In the genomic region with DNA sequence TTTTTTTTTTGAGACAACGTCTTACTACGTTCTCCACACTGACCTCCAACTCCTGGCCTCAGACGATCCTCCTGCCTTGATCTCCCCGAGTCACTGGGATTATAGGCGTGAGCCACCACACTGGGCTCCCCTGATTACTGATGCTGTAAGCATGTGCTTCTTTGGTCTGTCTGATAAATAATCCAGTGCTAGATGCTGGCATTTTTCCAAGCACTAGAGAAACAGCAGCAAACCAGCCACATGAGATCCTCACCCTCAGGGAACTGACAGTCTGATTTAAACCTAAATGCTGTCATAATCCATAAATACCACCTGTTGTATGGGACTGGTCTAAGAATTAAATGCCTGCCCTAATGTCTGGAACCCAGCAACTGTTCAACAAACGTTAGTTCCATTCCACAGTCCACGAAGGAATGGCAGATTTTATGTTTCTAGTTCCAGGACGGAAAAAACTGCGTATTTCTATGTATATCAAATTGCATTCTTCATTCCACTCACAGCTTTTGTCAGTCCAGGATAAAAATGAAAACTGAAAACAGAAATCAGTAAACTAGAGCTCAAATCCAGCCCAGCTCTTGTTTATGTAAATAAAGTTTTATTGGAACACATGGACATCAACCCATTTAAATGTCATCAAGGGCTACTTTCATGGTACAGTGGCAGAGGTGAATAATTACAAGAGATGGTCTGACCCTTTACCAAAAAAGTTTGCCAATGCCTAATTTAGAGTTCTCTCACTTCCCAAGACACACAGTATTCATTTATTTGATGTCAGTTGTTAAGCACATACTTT, we compare ENCODE assay signal across 1 cellular context.
TF ChIP-seq lines count a peak whose summit lies in the region.

No MANE protein-coding gene starts in this region.

TF ChIP-seq in K562, 482 proteins besides CTCF, POLR2A, EP300 and RAD21 (continued from another document):
- TF ChIP-seq TAL1 (IDR thresholded peaks at IDR 0.05) (peak; percentile 5; the same call in 1 of the 2 replicates), CBFA2T3 (IDR thresholded peaks at IDR 0.05) (peak; percentile 54), ARID1B (IDR thresholded peaks at IDR 0.05) (0 out of 2 replicates have a peak, but pooled peaks have one; percentile 13), NFIC (IDR thresholded peaks at IDR 0.05) (peak; percentile 67), ZNF436 (CRISPR knock-in tag; IDR thresholded peaks at IDR 0.05) (no peak), RUNX1 (IDR thresholded peaks at IDR 0.05; ENCODE audit: low read depth) (no peak), PHF21A (IDR thresholded peaks at IDR 0.05; ENCODE audit: borderline replicate concordance, low read depth) (no peak)
- TF ChIP-seq, protein P1, sequence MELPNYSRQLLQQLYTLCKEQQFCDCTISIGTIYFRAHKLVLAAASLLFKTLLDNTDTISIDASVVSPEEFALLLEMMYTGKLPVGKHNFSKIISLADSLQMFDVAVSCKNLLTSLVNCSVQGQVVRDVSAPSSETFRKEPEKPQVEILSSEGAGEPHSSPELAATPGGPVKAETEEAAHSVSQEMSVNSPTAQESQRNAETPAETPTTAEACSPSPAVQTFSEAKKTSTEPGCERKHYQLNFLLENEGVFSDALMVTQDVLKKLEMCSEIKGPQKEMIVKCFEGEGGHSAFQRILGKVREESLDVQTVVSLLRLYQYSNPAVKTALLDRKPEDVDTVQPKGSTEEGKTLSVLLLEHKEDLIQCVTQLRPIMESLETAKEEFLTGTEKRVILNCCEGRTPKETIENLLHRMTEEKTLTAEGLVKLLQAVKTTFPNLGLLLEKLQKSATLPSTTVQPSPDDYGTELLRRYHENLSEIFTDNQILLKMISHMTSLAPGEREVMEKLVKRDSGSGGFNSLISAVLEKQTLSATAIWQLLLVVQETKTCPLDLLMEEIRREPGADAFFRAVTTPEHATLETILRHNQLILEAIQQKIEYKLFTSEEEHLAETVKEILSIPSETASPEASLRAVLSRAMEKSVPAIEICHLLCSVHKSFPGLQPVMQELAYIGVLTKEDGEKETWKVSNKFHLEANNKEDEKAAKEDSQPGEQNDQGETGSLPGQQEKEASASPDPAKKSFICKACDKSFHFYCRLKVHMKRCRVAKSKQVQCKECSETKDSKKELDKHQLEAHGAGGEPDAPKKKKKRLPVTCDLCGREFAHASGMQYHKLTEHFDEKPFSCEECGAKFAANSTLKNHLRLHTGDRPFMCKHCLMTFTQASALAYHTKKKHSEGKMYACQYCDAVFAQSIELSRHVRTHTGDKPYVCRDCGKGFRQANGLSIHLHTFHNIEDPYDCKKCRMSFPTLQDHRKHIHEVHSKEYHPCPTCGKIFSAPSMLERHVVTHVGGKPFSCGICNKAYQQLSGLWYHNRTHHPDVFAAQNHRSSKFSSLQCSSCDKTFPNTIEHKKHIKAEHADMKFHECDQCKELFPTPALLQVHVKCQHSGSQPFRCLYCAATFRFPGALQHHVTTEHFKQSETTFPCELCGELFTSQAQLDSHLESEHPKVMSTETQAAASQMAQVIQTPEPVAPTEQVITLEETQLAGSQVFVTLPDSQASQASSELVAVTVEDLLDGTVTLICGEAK (IDR thresholded peaks at IDR 0.05) = peak; percentile 89
- TF ChIP-seq, protein P1 (CRISPR knock-in tag; IDR thresholded peaks at IDR 0.05) = peak; percentile 61
